ENCODE assay signal across 38 cellular contexts in genomic region chr7:38664972-38665371, GRCh38. TPM values are rescaled to one million over a fixed set of nuclear protein-coding genes. Genes with fewer than 3 reads are reported as not detected.
"Had no signal": no experiment of that assay in that cellular context is flagged by ENCODE, and none has a peak within 500 bp of the region (broad histone marks: within the 10 kb centered on the region; RNA-seq: fewer than 3 reads in every experiment).

No MANE protein-coding gene starts in this region.

- H3K4me3 Mint-ChIP-seq: activated naive CD4-positive, alpha-beta T cell treated with anti-CD3 and anti-CD28 coated beads for 36 hours; activated naive CD4-positive, alpha-beta T cell treated with anti-CD3 and anti-CD28 coated beads, Interleukin-2, amount 10 ng/mL, durations not matched to agents 7 days and 5 days; activated naive CD4-positive, alpha-beta T cell treated with anti-CD3 and anti-CD28 coated beads, Interleukin-2, amount 50 U/mL, for 24 hours; activated naive CD8-positive, alpha-beta T cell; activated naive CD8-positive, alpha-beta T cell treated with anti-CD3 and anti-CD28 coated beads for 36 hours; activated naive CD8-positive, alpha-beta T cell treated with anti-CD3 and anti-CD28 coated beads, Interleukin-2, amount 10 ng/mL, durations not matched to agents 7 days and 5 days; activated naive CD8-positive, alpha-beta T cell treated with anti-CD3 and anti-CD28 coated beads, Interleukin-2, amount 50 U/mL, for 24 hours; activated T-cell treated with anti-CD3 and anti-CD28 coated beads, Interleukin-2, amount 50 U/mL, for 4 hours; activated T-cell treated with anti-CD3 and anti-CD28 coated beads, Interleukin-2, amount 50 U/mL, for 72 hours; activated T-helper 1 cell treated with anti-CD3 and anti-CD28 coated beads, Interleukin-12 subunit alpha, Interleukin-12 subunit beta, Interleukin-2, Interleukin-4 antibody, amounts not matched to agents 30 ng/mL and 10 ng/mL and 1 ng/mL, durations not matched to agents 14 hours and 24 hours and 36 hours; activated T-helper 17 cell treated with anti-CD3 and anti-CD28 coated beads, Interleukin-2, amount 50 U/mL, for 72 hours; brain; central memory CD8-positive, alpha-beta T cell had no signal

- H3K4me1 Mint-ChIP-seq: activated naive CD4-positive, alpha-beta T cell treated with anti-CD3 and anti-CD28 coated beads, Interleukin-2, amount 10 ng/mL, durations not matched to agents 7 days and 5 days; activated naive CD4-positive, alpha-beta T cell treated with anti-CD3 and anti-CD28 coated beads, Interleukin-2, amount 50 U/mL, for 24 hours; activated naive CD8-positive, alpha-beta T cell treated with anti-CD3 and anti-CD28 coated beads for 36 hours; activated naive CD8-positive, alpha-beta T cell treated with anti-CD3 and anti-CD28 coated beads, Interleukin-2, amount 10 ng/mL, durations not matched to agents 7 days and 5 days; activated naive CD8-positive, alpha-beta T cell treated with anti-CD3 and anti-CD28 coated beads, Interleukin-2, amount 50 U/mL, for 24 hours; activated T-helper 17 cell treated with anti-CD3 and anti-CD28 coated beads, Interleukin-2, amount 50 U/mL, for 72 hours; brain; central memory CD8-positive, alpha-beta T cell had no signal

- H3K36me3 Mint-ChIP-seq: activated naive CD4-positive, alpha-beta T cell treated with anti-CD3 and anti-CD28 coated beads, Interleukin-2, amount 10 ng/mL, durations not matched to agents 7 days and 5 days; activated naive CD4-positive, alpha-beta T cell treated with anti-CD3 and anti-CD28 coated beads, Interleukin-2, amount 50 U/mL, for 24 hours; activated naive CD4-positive, alpha-beta T cell treated with anti-CD3 and anti-CD28 coated beads, Interleukin-2, amount 50 U/mL, for 72 hours; activated naive CD8-positive, alpha-beta T cell; activated naive CD8-positive, alpha-beta T cell treated with anti-CD3 and anti-CD28 coated beads for 36 hours; activated naive CD8-positive, alpha-beta T cell treated with anti-CD3 and anti-CD28 coated beads, Interleukin-2, amount 10 ng/mL, durations not matched to agents 7 days and 5 days; brain had no signal

- H3K9me3 Mint-ChIP-seq: activated naive CD4-positive, alpha-beta T cell treated with anti-CD3 and anti-CD28 coated beads for 36 hours; activated naive CD4-positive, alpha-beta T cell treated with anti-CD3 and anti-CD28 coated beads, Interleukin-2, amount 10 ng/mL, durations not matched to agents 7 days and 5 days; activated naive CD4-positive, alpha-beta T cell treated with anti-CD3 and anti-CD28 coated beads, Interleukin-2, amount 50 U/mL, for 24 hours; activated naive CD4-positive, alpha-beta T cell treated with anti-CD3 and anti-CD28 coated beads, Interleukin-2, amount 50 U/mL, for 72 hours; activated naive CD8-positive, alpha-beta T cell treated with anti-CD3 and anti-CD28 coated beads for 36 hours; activated naive CD8-positive, alpha-beta T cell treated with anti-CD3 and anti-CD28 coated beads, Interleukin-2, amount 10 ng/mL, durations not matched to agents 7 days and 5 days; activated naive CD8-positive, alpha-beta T cell treated with anti-CD3 and anti-CD28 coated beads, Interleukin-2, amount 50 U/mL, for 24 hours; activated T-cell treated with anti-CD3 and anti-CD28 coated beads, Interleukin-2, amount 50 U/mL, for 4 hours; activated T-cell treated with anti-CD3 and anti-CD28 coated beads, Interleukin-2, amount 50 U/mL, for 72 hours; activated T-helper 1 cell treated with anti-CD3 and anti-CD28 coated beads, Interleukin-12 subunit alpha, Interleukin-12 subunit beta, Interleukin-2, Interleukin-4 antibody, amounts not matched to agents 30 ng/mL and 10 ng/mL and 1 ng/mL, durations not matched to agents 14 hours and 24 hours and 36 hours; activated T-helper 17 cell treated with anti-CD3 and anti-CD28 coated beads, Interleukin-2, amount 50 U/mL, for 72 hours; activated T-helper 2 cell treated with anti-CD3 and anti-CD28 coated beads, Interferon-gamma antibody, Interleukin-2, Interleukin-4, amounts not matched to agents 10 μg/mL and 5 μg/mL and 100 μg/mL, durations not matched to agents 14 hours and 24 hours and 36 hours; central memory CD8-positive, alpha-beta T cell had no signal

- H3K4me3 ChIP-seq: adrenal gland, ascending aorta, body of pancreas, breast epithelium, cardiac muscle cell had no signal

- DNase-seq: activated effector memory CD4-positive, alpha-beta T cell treated with anti-CD3 and anti-CD28 coated beads, Interleukin-2, amount 50 U/mL, for 16 hours; activated effector memory CD4-positive, alpha-beta T cell treated with Interleukin-2 at 50 U/mL for 16 hours; activated gamma-delta T cell; activated gamma-delta T cell treated with Interleukin-2 at 50 U/mL for 16 hours; activated naive CD4-positive, alpha-beta T cell; activated naive CD4-positive, alpha-beta T cell treated with anti-CD3 and anti-CD28 coated beads for 36 hours; activated naive CD4-positive, alpha-beta T cell treated with anti-CD3 and anti-CD28 coated beads, Interleukin-2, amount 10 ng/mL, durations not matched to agents 7 days and 5 days; activated naive CD4-positive, alpha-beta T cell treated with anti-CD3 and anti-CD28 coated beads, Interleukin-2, amount 50 U/mL, for 16 hours; activated naive CD4-positive, alpha-beta T cell treated with Interleukin-2 at 50 U/mL for 16 hours; activated naive CD8-positive, alpha-beta T cell treated with anti-CD3 and anti-CD28 coated beads for 36 hours; activated naive CD8-positive, alpha-beta T cell treated with anti-CD3 and anti-CD28 coated beads, Interleukin-2, amount 10 ng/mL, durations not matched to agents 7 days and 5 days; activated naive CD8-positive, alpha-beta T cell treated with anti-CD3 and anti-CD28 coated beads, Interleukin-2, amount 50 U/mL, for 24 hours; activated T-cell treated with anti-CD3 and anti-CD28 coated beads, Interleukin-2, amount 50 U/mL, for 1 hour; activated T-cell treated with anti-CD3 and anti-CD28 coated beads, Interleukin-2, amount 50 U/mL, for 4 hours; activated T-cell treated with anti-CD3 and anti-CD28 coated beads, Interleukin-2, amount 50 U/mL, for 48 hours; activated T-cell treated with anti-CD3 and anti-CD28 coated beads, Interleukin-2, amount 50 U/mL, for 72 hours; adrenal gland; amniotic stem cell; amygdala; anterior cingulate cortex; aorta; body of pancreas; brain microvascular endothelial cell; caudate nucleus; central memory CD4-positive, alpha-beta T cell; cerebellar nuclear complex had no signal

- H3K27ac ChIP-seq: adrenal gland, ascending aorta, body of pancreas, brain microvascular endothelial cell, breast epithelium, cardiac muscle cell had no signal

- H3K27ac Mint-ChIP-seq: activated naive CD4-positive, alpha-beta T cell treated with anti-CD3 and anti-CD28 coated beads for 36 hours; activated naive CD4-positive, alpha-beta T cell treated with anti-CD3 and anti-CD28 coated beads, Interleukin-2, amount 10 ng/mL, durations not matched to agents 7 days and 5 days; activated naive CD4-positive, alpha-beta T cell treated with anti-CD3 and anti-CD28 coated beads, Interleukin-2, amount 50 U/mL, for 24 hours; activated naive CD4-positive, alpha-beta T cell treated with anti-CD3 and anti-CD28 coated beads, Interleukin-2, amount 50 U/mL, for 72 hours; activated naive CD8-positive, alpha-beta T cell; activated naive CD8-positive, alpha-beta T cell treated with anti-CD3 and anti-CD28 coated beads for 36 hours; activated naive CD8-positive, alpha-beta T cell treated with anti-CD3 and anti-CD28 coated beads, Interleukin-2, amount 10 ng/mL, durations not matched to agents 7 days and 5 days; activated naive CD8-positive, alpha-beta T cell treated with anti-CD3 and anti-CD28 coated beads, Interleukin-2, amount 50 U/mL, for 24 hours; activated T-cell treated with anti-CD3 and anti-CD28 coated beads, Interleukin-2, amount 50 U/mL, for 72 hours; activated T-helper 1 cell treated with anti-CD3 and anti-CD28 coated beads, Interleukin-12 subunit alpha, Interleukin-12 subunit beta, Interleukin-2, Interleukin-4 antibody, amounts not matched to agents 30 ng/mL and 10 ng/mL and 1 ng/mL, durations not matched to agents 14 hours and 24 hours and 36 hours; activated T-helper 17 cell treated with anti-CD3 and anti-CD28 coated beads, Interleukin-2, amount 50 U/mL, for 72 hours; activated T-helper 2 cell treated with anti-CD3 and anti-CD28 coated beads, Interferon-gamma antibody, Interleukin-2, Interleukin-4, amounts not matched to agents 10 μg/mL and 5 μg/mL and 100 μg/mL, durations not matched to agents 14 hours and 24 hours and 36 hours; brain had no signal

- H3K36me3 ChIP-seq: adrenal gland, ascending aorta, brain microvascular endothelial cell, breast epithelium, cardiac muscle cell had no signal

- ATAC-seq: activated naive CD4-positive, alpha-beta T cell treated with anti-CD3 and anti-CD28 coated beads, Interleukin-2, amount 50 U/mL, for 72 hours; activated naive CD8-positive, alpha-beta T cell treated with anti-CD3 and anti-CD28 coated beads, Interleukin-2, amount 50 U/mL, for 24 hours; activated T-cell treated with anti-CD3 and anti-CD28 coated beads, Interleukin-2, amount 50 U/mL, for 4 hours; activated T-cell treated with anti-CD3 and anti-CD28 coated beads, Interleukin-2, amount 50 U/mL, for 72 hours; activated T-helper 17 cell treated with anti-CD3 and anti-CD28 coated beads, Interleukin-2, amount 50 U/mL, for 72 hours; body of pancreas had no signal

- H3K4me1 ChIP-seq: adrenal gland, ascending aorta, body of pancreas, breast epithelium had no signal

- H3K9me3 ChIP-seq: adrenal gland, ascending aorta, body of pancreas had no signal

- H3K27me3 ChIP-seq: adrenal gland, ascending aorta, body of pancreas, brain microvascular endothelial cell, breast epithelium, cardiac muscle cell had no signal

RNA-seq across cellular contexts. Expression of gene AMPH, which starts 33.8 kb away (rescaled TPM):
- total RNA-seq: activated naive CD4-positive, alpha-beta T cell treated with anti-CD3 and anti-CD28 coated beads, Interleukin-2, amount 50 U/mL, for 72 hours; activated naive CD8-positive, alpha-beta T cell treated with anti-CD3 and anti-CD28 coated beads for 36 hours; activated naive CD8-positive, alpha-beta T cell treated with anti-CD3 and anti-CD28 coated beads, Interleukin-2, amount 10 ng/mL, durations not matched to agents 7 days and 5 days; activated T-helper 1 cell treated with anti-CD3 and anti-CD28 coated beads, Interleukin-12 subunit alpha, Interleukin-12 subunit beta, Interleukin-2, Interleukin-4 antibody, amounts not matched to agents 30 ng/mL and 10 ng/mL and 1 ng/mL, durations not matched to agents 14 hours and 24 hours and 36 hours; activated T-helper 17 cell treated with anti-CD3 and anti-CD28 coated beads, Interleukin-2, amount 50 U/mL, for 72 hours; bronchial epithelial cell had no signal
